In the genomic region with DNA sequence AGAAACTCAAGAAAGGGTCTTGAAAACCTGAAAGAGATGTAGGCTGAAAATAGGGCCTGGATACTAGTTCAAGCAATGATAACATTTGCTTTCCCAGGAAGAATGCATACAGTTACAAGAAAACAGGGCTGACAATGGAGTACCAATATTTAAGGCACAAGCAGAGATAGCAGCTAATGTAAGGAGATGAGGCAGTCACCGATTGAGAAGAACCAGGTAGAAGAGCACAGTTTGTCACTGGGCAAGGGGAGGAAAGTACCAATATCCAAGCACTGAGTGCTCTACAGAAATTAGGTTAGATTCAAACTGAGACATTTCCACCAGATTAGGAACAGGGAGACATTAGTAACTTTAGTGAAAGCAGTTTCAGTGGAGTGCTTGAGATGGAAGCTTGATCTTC, we compare ENCODE assay signal across 23 cellular contexts.
"Had no signal": no experiment of that assay in that cellular context is flagged by ENCODE, and none has a peak within 500 bp of the region (broad histone marks: within the 10 kb centered on the region; RNA-seq: fewer than 3 reads in every experiment).

No MANE protein-coding gene starts in this region.

- H3K27me3 Mint-ChIP-seq: activated B cell treated with CpG ODN at 0.5 μM for 24 hours; activated CD4-positive, alpha-beta memory T cell treated with anti-CD3 and anti-CD28 coated beads, Interleukin-2, amount 10 ng/mL, durations not matched to agents 7 days and 5 days; brain; central memory CD8-positive, alpha-beta T cell had no signal

- H3K4me3 Mint-ChIP-seq: activated B cell treated with CpG ODN at 0.5 μM for 24 hours; activated CD4-positive, alpha-beta memory T cell treated with anti-CD3 and anti-CD28 coated beads, Interleukin-2, amount 10 ng/mL, durations not matched to agents 7 days and 5 days; activated naive CD4-positive, alpha-beta T cell treated with anti-CD3 and anti-CD28 coated beads for 36 hours; brain; central memory CD8-positive, alpha-beta T cell; T-helper 1 cell treated with Interleukin-12 subunit alpha and Interleukin-12 subunit beta and Interleukin-4 antibody, amounts not matched to agents 30 μg/mL and 1 μg/mL, for 36 hours had no signal

- H3K9me3 Mint-ChIP-seq: activated B cell treated with CpG ODN at 0.5 μM for 24 hours; activated CD4-positive, alpha-beta memory T cell treated with anti-CD3 and anti-CD28 coated beads, Interleukin-2, amount 10 ng/mL, durations not matched to agents 7 days and 5 days; activated naive CD4-positive, alpha-beta T cell treated with anti-CD3 and anti-CD28 coated beads for 36 hours; brain; central memory CD8-positive, alpha-beta T cell; T-helper 1 cell treated with Interleukin-12 subunit alpha and Interleukin-12 subunit beta and Interleukin-4 antibody, amounts not matched to agents 30 μg/mL and 1 μg/mL, for 36 hours had no signal

- DNase-seq: activated B cell treated with CpG ODN at 0.5 μM for 24 hours; activated CD4-positive, alpha-beta memory T cell treated with anti-CD3 and anti-CD28 coated beads, Interleukin-2, amount 10 ng/mL, durations not matched to agents 7 days and 5 days; activated CD4-positive, alpha-beta T cell treated with anti-CD3 and anti-CD28 coated beads for 1 hour; activated CD4-positive, alpha-beta T cell treated with anti-CD3 and anti-CD28 coated beads, Interleukin-2, amount 50 U/mL, for 1 hour; activated CD8-positive, alpha-beta memory T cell treated with anti-CD3 and anti-CD28 coated beads, Interleukin-2, amount 50 U/mL, for 48 hours; activated effector memory CD4-positive, alpha-beta T cell treated with anti-CD3 and anti-CD28 coated beads, Interleukin-2, amount 50 U/mL, for 16 hours; activated naive CD4-positive, alpha-beta T cell treated with anti-CD3 and anti-CD28 coated beads for 36 hours; activated T-cell treated with anti-CD3 and anti-CD28 coated beads, Interleukin-2, amount 50 U/mL, for 1 hour; amniotic stem cell; KG1; NCI-H1048; NCI-H146; NCI-H187 treated with DMSO at 0.1 percent for 48 hours; NCI-H2081 treated with DMSO at 0.1 percent for 48 hours; NCI-H446; PC-3; SHP77; SW 1271; T-helper 9 cell had no signal

- H3K27ac Mint-ChIP-seq: activated B cell treated with CpG ODN at 0.5 μM for 24 hours; activated CD4-positive, alpha-beta memory T cell treated with anti-CD3 and anti-CD28 coated beads, Interleukin-2, amount 10 ng/mL, durations not matched to agents 7 days and 5 days; activated naive CD4-positive, alpha-beta T cell treated with anti-CD3 and anti-CD28 coated beads for 36 hours; T-helper 1 cell treated with Interleukin-12 subunit alpha and Interleukin-12 subunit beta and Interleukin-4 antibody, amounts not matched to agents 30 μg/mL and 1 μg/mL, for 36 hours had no signal

- ATAC-seq: PC-3, SK-N-SH treated with all-trans-retinoic acid at 6 μM for 48 hours had no signal
